17 cellular contexts compared by ENCODE assay signal in the genomic region with DNA sequence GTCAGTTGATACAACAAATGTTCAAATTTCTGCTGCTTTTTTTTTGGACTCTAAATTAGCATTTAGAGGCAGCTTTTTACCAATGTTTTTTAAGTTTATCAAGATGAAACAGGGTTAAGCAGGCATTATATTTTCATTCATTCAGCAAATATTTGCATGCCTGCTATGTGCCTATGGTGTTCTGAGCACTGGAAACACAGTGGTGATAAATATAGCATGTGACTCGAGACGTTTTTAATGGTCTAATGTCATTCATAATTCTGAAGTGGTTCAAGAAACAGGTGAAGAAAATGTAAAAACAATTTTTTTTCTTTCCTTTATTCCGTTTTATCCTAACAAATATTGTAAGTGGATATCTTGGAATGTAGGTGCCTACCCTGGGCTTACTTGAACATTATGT. TPM values are rescaled to one million over a fixed set of nuclear protein-coding genes. Genes with fewer than 3 reads are reported as not detected.
DNase-seq lines count a peak whose midpoint lies in the region; ATAC-seq and TF ChIP-seq lines count a peak whose summit lies in the region.
"Had no signal": no experiment of that assay in that cellular context is flagged by ENCODE, and none has a peak within 500 bp of the region (broad histone marks: within the 10 kb centered on the region; RNA-seq: fewer than 3 reads in every experiment).

No MANE protein-coding gene starts in this region.

- no peaks in the 10 kb centered on the region for H3K27me3 ChIP-seq in CD8-positive, alpha-beta T cell (ENCODE audit: insufficient read depth, low read length)
- H3K27me3 ChIP-seq in DND-41 (ENCODE audit: insufficient read depth, low read length, poor library complexity), result no peaks in the 10 kb centered on the region
- H3K27me3 ChIP-seq: BLaER1 treated with 17β-estradiol and CSF1 and Interleukin-3, amounts not matched to agents 10 nM and 100 nM had no signal

- TF ChIP-seq CTCF in CD8-positive, alpha-beta T cell (IDR thresholded peaks at IDR 0.05), result no peak
- TF ChIP-seq CTCF in DND-41 (IDR thresholded peaks at IDR 0.05; ENCODE audit: borderline replicate concordance, extremely low read depth, low read length, poor library complexity, severe bottlenecking), result no peak

- peaks cover 16% of the 10 kb centered on the region; the same call in 1 of the 2 replicates for H4K20me1 ChIP-seq in DND-41 (ENCODE audit: insufficient read depth, low read length)

- peaks cover 96% of the 10 kb centered on the region for H3K79me2 ChIP-seq in DND-41 (ENCODE audit: insufficient read depth, low read length)

- H3K27me3 Mint-ChIP-seq in activated naive CD8-positive, alpha-beta T cell, result no peaks in the 10 kb centered on the region
- H3K27me3 Mint-ChIP-seq in activated naive CD8-positive, alpha-beta T cell treated with anti-CD3 and anti-CD28 coated beads, Interleukin-2, amount 50 U/mL, for 24 hours, result no peaks in the 10 kb centered on the region
- no peaks in the 10 kb centered on the region for H3K27me3 Mint-ChIP-seq in CD8-positive, alpha-beta T cell (ENCODE audit: low read depth)
- H3K27me3 Mint-ChIP-seq: B cell, IgD-negative memory B cell had no signal

- H3K9ac ChIP-seq in DND-41 (ENCODE audit: low read depth, low read length), result no peak overlapping the region
- H3K9ac ChIP-seq: BLaER1 treated with 17β-estradiol and CSF1 and Interleukin-3, amounts not matched to agents 10 nM and 100 nM had no signal

- H3K36me3 Mint-ChIP-seq in activated naive CD8-positive, alpha-beta T cell, result no peaks in the 10 kb centered on the region
- H3K36me3 Mint-ChIP-seq in activated naive CD8-positive, alpha-beta T cell treated with anti-CD3 and anti-CD28 coated beads, Interleukin-2, amount 50 U/mL, for 24 hours (ENCODE audit: low read depth), result peaks cover 5% of the 10 kb centered on the region
- no peaks in the 10 kb centered on the region for H3K36me3 Mint-ChIP-seq in CD8-positive, alpha-beta T cell
- H3K36me3 Mint-ChIP-seq: IgD-negative memory B cell had no signal

- no peak overlapping the region for H3K4me3 Mint-ChIP-seq in activated naive CD8-positive, alpha-beta T cell
- H3K4me3 Mint-ChIP-seq in activated naive CD8-positive, alpha-beta T cell treated with anti-CD3 and anti-CD28 coated beads, Interleukin-2, amount 50 U/mL, for 24 hours, result no peak overlapping the region
- H3K4me3 Mint-ChIP-seq in CD8-positive, alpha-beta T cell, result no peak overlapping the region
- H3K4me3 Mint-ChIP-seq: B cell, HFFc6, IgD-negative memory B cell had no signal

- H3K4me1 ChIP-seq in CD8-positive, alpha-beta T cell (ENCODE audit: insufficient read depth, low read length), result peaks cover 76% of the 10 kb centered on the region
- H3K4me1 ChIP-seq in DND-41 (ENCODE audit: insufficient read depth, low read length), result peaks cover 90% of the 10 kb centered on the region

- intact Hi-C loops in CD8-positive, alpha-beta T cell (cut with DNase I, micrococcal nuclease), result loop anchor here in 1 of 2 experiments (10.0 kb wide), 1 partner anchor 341 kb away; no protein-coding TSS in a partner anchor

- CTCF ChIA-PET in CD8-positive, alpha-beta T cell (lab: Charles Lee), result interaction anchor here (0.6 to 1.1 kb wide), 2 partner anchors 11 to 864 kb away, joined by 3 read pairs; no protein-coding TSS in a partner anchor

- H3K9me3 Mint-ChIP-seq in activated naive CD8-positive, alpha-beta T cell (ENCODE audit: low read depth), result no peaks in the 10 kb centered on the region
- H3K9me3 Mint-ChIP-seq in activated naive CD8-positive, alpha-beta T cell treated with anti-CD3 and anti-CD28 coated beads, Interleukin-2, amount 50 U/mL, for 24 hours, result no peaks in the 10 kb centered on the region
- H3K9me3 Mint-ChIP-seq in CD8-positive, alpha-beta T cell, result no peaks in the 10 kb centered on the region
- H3K9me3 Mint-ChIP-seq: HFFc6, IgD-negative memory B cell had no signal

- no peak overlapping the region for H3K27ac ChIP-seq in CD8-positive, alpha-beta T cell (ENCODE audit: low read depth, low read length)
- 0 out of 2 replicates have a peak overlapping the region, but pooled peaks have one; percentile 4 for H3K27ac ChIP-seq in DND-41 (ENCODE audit: low read length)
- H3K27ac ChIP-seq: BLaER1 treated with 17β-estradiol and CSF1 and Interleukin-3, amounts not matched to agents 10 nM and 100 nM had no signal

- H3K27ac Mint-ChIP-seq in activated naive CD8-positive, alpha-beta T cell, result peak overlapping the region; percentile 66
- no peak overlapping the region for H3K27ac Mint-ChIP-seq in activated naive CD8-positive, alpha-beta T cell treated with anti-CD3 and anti-CD28 coated beads, Interleukin-2, amount 50 U/mL, for 24 hours
- H3K27ac Mint-ChIP-seq in CD8-positive, alpha-beta T cell, result peak overlapping the region; percentile 50
- H3K27ac Mint-ChIP-seq: B cell, IgD-negative memory B cell had no signal

- POLR2A ChIA-PET in CD8-positive, alpha-beta T cell (lab: Charles Lee), result interaction anchor here (1.8 kb wide), 1 partner anchor 16 kb away, joined by 6 read pairs; no protein-coding TSS in a partner anchor

- no peak overlapping the region for H2AFZ ChIP-seq in DND-41 (ENCODE audit: low read depth, low read length)

- no peak overlapping the region for H3K4me3 ChIP-seq in CD8-positive, alpha-beta T cell (ENCODE audit: low read depth, low read length)
- H3K4me3 ChIP-seq in DND-41 (ENCODE audit: low read depth in 1 of 2, low read length in 2 of 2), result no peak overlapping the region
- H3K4me3 ChIP-seq: BLaER1 treated with 17β-estradiol and CSF1 and Interleukin-3, amounts not matched to agents 10 nM and 100 nM; GM12878 had no signal

- no peaks in the 10 kb centered on the region for H3K36me3 ChIP-seq in CD8-positive, alpha-beta T cell (ENCODE audit: insufficient read depth, low read length)
- H3K36me3 ChIP-seq in DND-41 (ENCODE audit: insufficient read depth, low read length), result no peaks in the 10 kb centered on the region

- no peak for DNase-seq in activated naive CD8-positive, alpha-beta T cell treated with anti-CD3 and anti-CD28 coated beads, Interleukin-2, amount 50 U/mL, for 24 hours
- no peak for DNase-seq in CD8-positive, alpha-beta T cell
- DNase-seq in DND-41 (no peak), NCI-H2196 (lab: John Stamatoyannopoulos, UW; ENCODE audit: unreplicated experiment) (no peak), NOMO-1 treated with dmso at 0.1 percent for 144 hours (lab: John Stamatoyannopoulos, UW; ENCODE audit: unreplicated experiment) (no peak)
- DNase-seq: DMS79 treated with DMSO at 0.1 percent for 48 hours, EL, GOT3, H7, HFFc6 had no signal

- H3K4me2 ChIP-seq in DND-41 (ENCODE audit: insufficient read depth, low read length), result no peak overlapping the region
- H3K4me2 ChIP-seq: BLaER1 treated with 17β-estradiol and CSF1 and Interleukin-3, amounts not matched to agents 10 nM and 100 nM had no signal

- H3K4me1 Mint-ChIP-seq in activated naive CD8-positive, alpha-beta T cell (ENCODE audit: low read depth), result peaks cover 85% of the 10 kb centered on the region
- H3K4me1 Mint-ChIP-seq in activated naive CD8-positive, alpha-beta T cell treated with anti-CD3 and anti-CD28 coated beads, Interleukin-2, amount 50 U/mL, for 24 hours, result peaks cover 90% of the 10 kb centered on the region
- peaks cover 87% of the 10 kb centered on the region for H3K4me1 Mint-ChIP-seq in CD8-positive, alpha-beta T cell (ENCODE audit: low read depth)

- no peak for ATAC-seq in activated naive CD8-positive, alpha-beta T cell treated with anti-CD3 and anti-CD28 coated beads, Interleukin-2, amount 50 U/mL, for 24 hours
- no peak for ATAC-seq in CD8-positive, alpha-beta T cell
- no peak for ATAC-seq in DND-41 (ENCODE audit: insufficient read depth, low read depth)
- ATAC-seq: GM12878, HCT116, HepG2 had no signal

- H3K9me3 ChIP-seq in CD8-positive, alpha-beta T cell (ENCODE audit: low read length), result no peaks in the 10 kb centered on the region
- no peaks in the 10 kb centered on the region for H3K9me3 ChIP-seq in DND-41 (ENCODE audit: insufficient read depth, low read length, severe bottlenecking)
- H3K9me3 ChIP-seq: BLaER1 treated with 17β-estradiol and CSF1 and Interleukin-3, amounts not matched to agents 10 nM and 100 nM had no signal

RNA-seq across cellular contexts. Expression of gene NEK7, which starts 26.8 kb away (rescaled TPM):
- total RNA-seq in CD8-positive, alpha-beta T cell, result 10 to 100 TPM; 12.1 to 16.1 TPM
